Comparison of ENCODE assay signal across 9 cellular contexts in genomic region chr22:37032535-37033460, GRCh38. TPM values are rescaled to one million over a fixed set of nuclear protein-coding genes. Genes with fewer than 3 reads are reported as not detected.
DNase-seq lines count a peak whose midpoint lies in the region; ATAC-seq, FAIRE-seq and TF ChIP-seq lines count a peak whose summit lies in the region.
"Had no signal": no experiment of that assay in that cellular context is flagged by ENCODE, and none has a peak within 500 bp of the region (broad histone marks: within the 10 kb centered on the region; RNA-seq: fewer than 3 reads in every experiment).

No MANE protein-coding gene starts in this region.

- no peaks in the 10 kb centered on the region for H3K9me3 ChIP-seq in mucosa of descending colon
- H3K9me3 ChIP-seq: tibial artery had no signal

- no peak for TF ChIP-seq POLR2A in NB4 (IDR thresholded peaks at IDR 0.05; ENCODE audit: extremely low read depth, insufficient read length)
- no peak for TF ChIP-seq POLR2A in GM12892 (IDR thresholded peaks at IDR 0.05; ENCODE audit: low read depth, low read length)

- peak; percentile 66 for DNase-seq in AG20443 (ENCODE audit: low spot score)
- DNase-seq in NB4 (ENCODE audit: low read depth) = peak; percentile 87
- DNase-seq in epithelial cell of esophagus (ENCODE audit: low read depth) = peak; percentile 96
- DNase-seq in mucosa of descending colon = peak; percentile 87 to 90 (median 88)
- no peak for DNase-seq in NCI-H2196 treated with DMSO at 0.1 percent for 48 hours (lab: John Stamatoyannopoulos, UW; ENCODE audit: unreplicated experiment)
- no peak for DNase-seq in SK-N-DZ (ENCODE audit: low spot score)
- DNase-seq in GM12892 (ENCODE audit: insufficient read length) = no peak
- DNase-seq in SHP77 (lab: John Stamatoyannopoulos, UW) = no peak

- no peak for FAIRE-seq in GM12892 (lab: Jason Lieb, UNC)

- H3K4me3 ChIP-seq in NB4 (ENCODE audit: low read depth, low read length) (no peak overlapping the region), epithelial cell of esophagus (ENCODE audit: low read length) (no peak overlapping the region), mucosa of descending colon (no peak overlapping the region)
- H3K4me3 ChIP-seq: tibial artery had no signal

- peaks cover 21% of the 10 kb centered on the region for H3K4me1 ChIP-seq in mucosa of descending colon (ENCODE audit: low read depth)

- TF ChIP-seq CTCF in NB4 (IDR thresholded peaks at IDR 0.05; ENCODE audit: low read depth, low read length) (no peak), epithelial cell of esophagus (IDR thresholded peaks at IDR 0.05; ENCODE audit: insufficient read depth, low read depth, low read length, missing control alignments) (no peak), mucosa of descending colon (IDR thresholded peaks at IDR 0.05) (no peak)

- H3K36me3 ChIP-seq in mucosa of descending colon (ENCODE audit: low read depth) = no peaks in the 10 kb centered on the region

- intact Hi-C loops in mucosa of descending colon (cut with DNase I, micrococcal nuclease) = no loop called here

- peak; percentile 94 for ATAC-seq in mucosa of descending colon

RNA-seq across cellular contexts. Expression of gene MPST, which starts 13.3 kb away (rescaled TPM):
- 100 to 1,000 TPM; 135 to 224 (median 186) TPM for total RNA-seq in mucosa of descending colon
- polyA plus RNA-seq in SK-N-DZ (2014; cell fraction: cytosol; rRNA removed) = 391 and 411 TPM in 2 replicates
- polyA plus RNA-seq in SK-N-DZ (2014; cell fraction: nucleus; rRNA removed) = 297 and 335 TPM in 2 replicates
- polyA plus RNA-seq in GM12892 (2012; ENCODE audit: missing spikeins) = 8.3 TPM

RNA-seq across cellular contexts. Expression of gene TST, which starts 13.6 kb away (rescaled TPM):
- 100 to 1,000 TPM; 170 to 494 (median 337) TPM for total RNA-seq in mucosa of descending colon
- 31.8 and 33.6 TPM in 2 replicates for polyA plus RNA-seq in SK-N-DZ (2014; cell fraction: cytosol; rRNA removed)
- polyA plus RNA-seq in SK-N-DZ (2014; cell fraction: nucleus; rRNA removed) = 18.0 and 22.7 TPM in 2 replicates
- polyA plus RNA-seq in GM12892 (2012; ENCODE audit: missing spikeins) = 4.9 TPM

RNA-seq across cellular contexts. Expression of gene KCTD17, which starts 18.7 kb away (rescaled TPM):
- total RNA-seq in mucosa of descending colon = 10 to 100 TPM; 24.9 to 40.1 (median 31.3) TPM
- polyA plus RNA-seq in SK-N-DZ (2014; cell fraction: cytosol; rRNA removed) = 33.0 and 37.2 TPM in 2 replicates
- 59.0 and 63.0 TPM in 2 replicates for polyA plus RNA-seq in SK-N-DZ (2014; cell fraction: nucleus; rRNA removed)
- polyA plus RNA-seq in GM12892 (2012; ENCODE audit: missing spikeins) = 7.4 TPM

Comparison
In these comparisons a context has a peak if more than half of its experiments do, and no peak if none do; other contexts are left out.
1. DNase-seq: peak in AG20443 (single experiment), NB4 (single experiment), epithelial cell of esophagus (single experiment) and mucosa of descending colon (3 of 3); none in NCI-H2196 treated with DMSO at 0.1 percent for 48 hours (single experiment), SK-N-DZ (single experiment), GM12892 (single experiment) and SHP77 (0 of 2).